28 cellular contexts compared by ENCODE assay signal in the genomic region with DNA sequence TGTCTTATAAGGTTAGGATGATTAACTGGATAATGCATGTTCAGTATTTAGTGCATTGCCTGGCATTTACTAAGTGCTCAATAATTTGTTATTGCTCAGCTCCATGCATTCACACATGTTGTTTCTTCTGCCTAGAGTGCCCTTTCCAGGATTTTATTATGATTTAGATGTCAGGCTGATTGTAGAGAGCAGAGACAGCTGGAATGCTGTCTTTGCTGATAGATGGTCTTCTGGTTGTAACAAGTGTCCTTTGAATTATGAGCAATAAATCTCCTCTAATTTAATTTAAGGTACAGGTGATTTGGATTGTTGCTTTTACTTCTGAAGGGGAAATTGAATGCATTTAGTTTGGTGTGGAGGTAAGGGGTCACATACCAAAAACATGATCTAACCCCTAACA.
"Had no signal": no experiment of that assay in that cellular context is flagged by ENCODE, and none has a peak within 500 bp of the region (broad histone marks: within the 10 kb centered on the region; RNA-seq: fewer than 3 reads in every experiment).

No MANE protein-coding gene starts in this region.

- H3K9ac ChIP-seq: neural progenitor cell had no signal

- H3K4me1 ChIP-seq: esophagus squamous epithelium, prostate gland, right atrium auricular region, sigmoid colon, stomach, thyroid gland, vagina had no signal

- ATAC-seq: effector memory CD8-positive, alpha-beta T cell; left colon; left ventricle myocardium superior; mucosa of descending colon; naive thymus-derived CD4-positive, alpha-beta T cell; stimulated activated effector memory CD8-positive, alpha-beta T cell treated with anti-CD3 and anti-CD28 coated beads, Interleukin-12 subunit alpha, Interleukin-12 subunit beta, amount 100 ng/mL, for 72 hours had no signal

- H3K9me3 Mint-ChIP-seq: nephron, neural progenitor cell had no signal

- H3K27me3 Mint-ChIP-seq: effector memory CD8-positive, alpha-beta T cell; memory B cell; naive thymus-derived CD4-positive, alpha-beta T cell had no signal

- H3K4me3 ChIP-seq: esophagus squamous epithelium, lung, mucosa of descending colon, neural progenitor cell, prostate gland, right atrium auricular region, sigmoid colon, stomach, thyroid gland, vagina had no signal

- H3K27me3 ChIP-seq: esophagus squamous epithelium, neural progenitor cell, right atrium auricular region, sigmoid colon, stomach, thyroid gland, vagina had no signal

- H3K4me1 Mint-ChIP-seq: immature natural killer cell; memory B cell; naive thymus-derived CD4-positive, alpha-beta T cell; stimulated activated effector memory CD8-positive, alpha-beta T cell treated with anti-CD3 and anti-CD28 coated beads, Interleukin-12 subunit alpha, Interleukin-12 subunit beta, amount 100 ng/mL, for 72 hours had no signal

- H3K36me3 ChIP-seq: esophagus squamous epithelium, neural progenitor cell, prostate gland, right atrium auricular region, sigmoid colon, stomach, thyroid gland, vagina had no signal

- DNase-seq: cortex of kidney; effector memory CD8-positive, alpha-beta T cell; erythroblast; esophagus squamous epithelium; foreskin melanocyte; hypothalamus; immature natural killer cell; islet precursor cell; kidney glomerular epithelial cell; left colon; left ventricle myocardium superior; mucosa of descending colon; naive thymus-derived CD4-positive, alpha-beta T cell; sigmoid colon; stimulated activated CD4-positive, alpha-beta T cell treated with anti-CD3 and anti-CD28 coated beads, Interleukin-2, amount 100 ng/mL, for 24 hours; stimulated activated CD4-positive, alpha-beta T cell treated with anti-CD3 and anti-CD28 coated beads, Interleukin-4, amount 100 ng/mL, for 24 hours; stimulated activated naive CD4-positive, alpha-beta T cell treated with Interleukin-2 at 50 U/mL for 16 hours; stomach; thyroid gland; trophoblast cell had no signal

- H2AFZ ChIP-seq: neural progenitor cell had no signal

- H3K4me2 ChIP-seq: neural progenitor cell had no signal

- H3K27ac ChIP-seq: esophagus squamous epithelium, neural progenitor cell, prostate gland, right atrium auricular region, sigmoid colon, stomach, thyroid gland, vagina had no signal

- H3K27ac Mint-ChIP-seq: effector memory CD8-positive, alpha-beta T cell; immature natural killer cell; memory B cell; naive thymus-derived CD4-positive, alpha-beta T cell; neural progenitor cell; stimulated activated effector memory CD8-positive, alpha-beta T cell treated with anti-CD3 and anti-CD28 coated beads, Interleukin-12 subunit alpha, Interleukin-12 subunit beta, amount 100 ng/mL, for 72 hours had no signal

- H3K4me3 Mint-ChIP-seq: effector memory CD8-positive, alpha-beta T cell; immature natural killer cell; memory B cell; naive thymus-derived CD4-positive, alpha-beta T cell; nephron; neural progenitor cell; stimulated activated effector memory CD8-positive, alpha-beta T cell treated with anti-CD3 and anti-CD28 coated beads, Interleukin-12 subunit alpha, Interleukin-12 subunit beta, amount 100 ng/mL, for 72 hours had no signal

- H3K36me3 Mint-ChIP-seq: immature natural killer cell; memory B cell; naive thymus-derived CD4-positive, alpha-beta T cell; neural progenitor cell; stimulated activated effector memory CD8-positive, alpha-beta T cell treated with anti-CD3 and anti-CD28 coated beads, Interleukin-12 subunit alpha, Interleukin-12 subunit beta, amount 100 ng/mL, for 72 hours had no signal

- H3K9me3 ChIP-seq: esophagus squamous epithelium, mucosa of descending colon, prostate gland, right atrium auricular region, sigmoid colon, stomach, thyroid gland, vagina had no signal
